Comparison of ENCODE assay signal across 8 cellular contexts in the genomic region with DNA sequence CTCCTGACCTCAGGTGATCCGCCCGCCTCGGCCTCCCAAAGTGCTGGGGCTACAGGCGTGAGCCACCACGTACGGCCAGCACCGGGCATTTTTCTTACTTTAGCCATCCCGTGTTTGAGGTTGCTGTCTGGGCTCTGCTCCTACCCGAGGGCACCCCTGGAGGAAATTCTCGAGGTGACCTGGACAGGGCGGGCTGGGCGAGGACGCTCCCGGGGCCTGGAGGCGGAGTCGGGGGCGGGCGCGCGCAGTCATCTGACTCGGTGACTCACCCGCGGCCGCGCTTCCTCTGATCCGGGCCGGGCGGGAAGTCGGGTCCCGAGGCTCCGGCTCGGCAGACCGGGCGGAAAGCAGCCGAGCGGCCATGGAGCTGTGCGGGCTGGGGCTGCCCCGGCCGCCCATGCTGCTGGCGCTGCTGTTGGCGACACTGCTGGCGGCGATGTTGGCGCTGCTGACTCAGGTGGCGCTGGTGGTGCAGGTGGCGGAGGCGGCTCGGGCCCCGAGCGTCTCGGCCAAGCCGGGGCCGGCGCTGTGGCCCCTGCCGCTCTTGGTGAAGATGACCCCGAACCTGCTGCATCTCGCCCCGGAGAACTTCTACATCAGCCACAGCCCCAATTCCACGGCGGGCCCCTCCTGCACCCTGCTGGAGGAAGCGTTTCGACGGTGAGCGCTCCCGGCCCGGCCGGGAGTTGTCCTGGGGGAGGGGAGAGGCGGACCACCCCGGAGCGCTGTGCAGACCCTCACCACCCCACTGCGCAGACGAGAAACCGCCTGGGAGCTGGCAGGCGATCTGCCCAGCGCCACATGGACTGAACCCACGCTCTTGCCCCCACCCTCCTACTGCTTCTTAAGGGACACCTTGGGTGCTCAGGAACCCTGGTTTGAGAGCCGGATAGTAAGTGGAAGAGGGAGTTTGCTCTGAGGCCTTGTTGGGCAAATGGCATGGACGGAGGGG. TPM values are rescaled to one million over a fixed set of nuclear protein-coding genes. Genes with fewer than 3 reads are reported as not detected.
DNase-seq lines count a peak whose midpoint lies in the region; ATAC-seq and TF ChIP-seq lines count a peak whose summit lies in the region.

A gene (plus strand): TSS at position 334 of the 952 bp plus-strand sequence. CDS start 28 bp downstream, at position 362.

- POLR2A ChIA-PET in Caco-2 (lab: Charles Lee) = no interaction called here

- H3K36me3 Mint-ChIP-seq in Caco-2 (ENCODE audit: insufficient read depth, unreplicated experiment) = peaks cover 20% of the 10 kb centered on the region

- peak within 1 kb of the TSS; percentile 8 for H3K27ac Mint-ChIP-seq in Caco-2 (ENCODE audit: unreplicated experiment)

- H3K27me3 Mint-ChIP-seq in Caco-2 (ENCODE audit: insufficient read depth, unreplicated experiment) = no peaks in the 10 kb centered on the region

- DNase-seq in Caco-2 (peak; percentile 93 to 94), OCI-M1 (lab: John Stamatoyannopoulos, UW) (peak; percentile 80), activated T-cell treated with anti-CD3 and anti-CD28 coated beads for 48 hours (ENCODE audit: low read depth) (peak; percentile 88), epithelial cell of proximal tubule (ENCODE audit: low read depth) (no peak), mucosa of gallbladder (ENCODE audit: low spot score) (peak; percentile 91)
- peak; percentile 82 for DNase-seq in stimulated activated CD8-positive, alpha-beta memory T cell treated with anti-CD3 and anti-CD28 coated beads, Interleukin-4, amount 100 ng/mL, for 24 hours (ENCODE audit: low read depth)

- H3K4me1 ChIP-seq in Caco-2 = peaks cover 13% of the 10 kb centered on the region

- H3K27me3 ChIP-seq in Caco-2 (replicated peaks; ENCODE audit: control insufficient read depth, insufficient read depth, low read length) = no peaks in the 10 kb centered on the region

- CTCF ChIA-PET in Caco-2 (lab: Charles Lee) = interaction anchor here (0.5 kb wide), 1 partner anchor 213 kb away, joined by 3 read pairs; no protein-coding TSS in a partner anchor

- TF ChIP-seq CTCF in Caco-2 (IDR thresholded peaks at IDR 0.05; ENCODE audit: insufficient read depth in 1 of 2, low read depth in 1 of 2, low read length in 1 of 2, severe bottlenecking in 1 of 2, unreplicated experiment in 1 of 2) (peak in 1 of 2 experiments; percentile 7), epithelial cell of proximal tubule (conservative IDR thresholded peaks at IDR 0.05; ENCODE audit: low read depth, low read length) (peak; percentile 8)

- H3K4me3 ChIP-seq in Caco-2 (ENCODE audit: low read depth, low read length) = peak within 1 kb of the TSS; percentile 96
- H3K4me3 ChIP-seq in epithelial cell of proximal tubule (ENCODE audit: low read depth, low read length) = peak within 1 kb of the TSS; percentile 98

- H3K4me3 Mint-ChIP-seq in Caco-2 (ENCODE audit: unreplicated experiment) = peak within 1 kb of the TSS; percentile 71

- H3K9me3 Mint-ChIP-seq in Caco-2 (ENCODE audit: unreplicated experiment) = no peaks in the 10 kb centered on the region

- intact Hi-C loops in Caco-2 (cut with micrococcal nuclease; ENCODE audit: unreplicated experiment) = loop anchor here (2.0 kb wide), 1 partner anchor 368 kb away; a partner anchor contains a TSS

- H3K4me1 Mint-ChIP-seq in Caco-2 (ENCODE audit: low read depth, unreplicated experiment) = peaks cover 27% of the 10 kb centered on the region

- peak; percentile 80 for ATAC-seq in GM19397 (IDR thresholded peaks at IDR 0.05; ENCODE audit: unreplicated experiment)
- ATAC-seq in HG03565 (IDR thresholded peaks at IDR 0.05; ENCODE audit: unreplicated experiment) = peak; percentile 61

- no TSS peak for BruUV-seq in Caco-2 (replicated peaks; lab: Mats Ljungman, UMichigan)

- no peaks in the 10 kb centered on the region for H3K9me3 ChIP-seq in Caco-2

- H3K36me3 ChIP-seq in Caco-2 (ENCODE audit: control insufficient read depth, insufficient read depth, low read length) = no peaks in the 10 kb centered on the region; the same call in 1 of the 2 replicates

RNA-seq across cellular contexts. Expression of the gene that starts here (rescaled TPM):
- total RNA-seq in Caco-2 (2022) (217 and 230 TPM in 2 replicates), epithelial cell of proximal tubule (94.2 and 119 TPM in 2 replicates), mucosa of gallbladder (175 TPM)
